In the genomic region with DNA sequence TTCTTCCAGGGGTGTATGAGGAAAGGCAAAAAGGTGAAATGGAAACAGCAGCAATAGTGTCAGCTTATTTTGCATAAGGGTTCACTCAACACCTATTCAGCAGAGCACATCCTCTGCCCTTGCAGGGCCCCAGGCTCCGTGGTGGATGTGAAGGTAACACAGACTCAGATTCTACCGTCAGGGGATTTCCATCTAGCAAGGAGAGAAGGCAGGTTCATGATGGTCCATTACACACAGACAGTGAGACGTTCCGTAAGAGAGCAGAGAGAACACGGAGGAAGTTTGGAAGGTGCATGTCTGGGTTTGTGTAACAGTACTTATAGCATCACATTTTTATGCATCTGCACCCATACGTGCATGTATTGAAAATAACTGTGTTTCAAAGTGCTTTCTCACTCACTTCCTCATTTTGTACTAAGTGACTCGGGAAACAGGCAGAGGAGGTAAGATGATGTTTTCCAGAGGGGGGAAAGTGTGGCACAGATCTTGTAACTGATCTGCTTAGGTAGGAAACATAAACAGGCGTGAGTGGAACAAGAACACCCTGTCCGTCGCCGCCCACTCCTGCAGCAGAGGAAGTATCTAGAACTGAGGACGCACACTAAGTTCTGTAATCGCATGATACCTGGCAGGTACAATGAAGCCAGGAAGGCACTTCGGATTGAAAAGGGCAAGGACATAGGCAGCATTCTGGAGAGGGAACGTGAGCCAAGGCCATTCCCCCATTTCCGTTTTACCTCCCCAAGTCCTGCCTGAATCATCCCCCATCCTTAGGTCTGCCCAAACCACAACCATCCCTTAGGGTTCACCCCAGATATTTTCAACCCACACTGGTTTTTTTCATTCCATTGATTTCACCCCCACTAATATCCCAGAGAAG, we compare ENCODE assay signal across 9 cellular contexts. TPM values are rescaled to one million over a fixed set of nuclear protein-coding genes. Genes with fewer than 3 reads are reported as not detected.
DNase-seq lines count a peak whose midpoint lies in the region; ATAC-seq, FAIRE-seq and TF ChIP-seq lines count a peak whose summit lies in the region.
"Had no signal": no experiment of that assay in that cellular context is flagged by ENCODE, and none has a peak within 500 bp of the region (broad histone marks: within the 10 kb centered on the region; RNA-seq: fewer than 3 reads in every experiment).

No MANE protein-coding gene starts in this region.

- no peak for DNase-seq in GM18507 (ENCODE audit: extremely low spot score, insufficient read length, low read depth)
- DNase-seq in RKO (ENCODE audit: low spot score): peak; percentile 26
- no peak for DNase-seq in fibroblast of villous mesenchyme (ENCODE audit: low read depth)
- DNase-seq in spleen: no peak
- DNase-seq in DMS114 treated with DMSO at 0.1 percent for 48 hours (lab: John Stamatoyannopoulos, UW; ENCODE audit: unreplicated experiment): no peak
- DNase-seq in mucosa of gallbladder (ENCODE audit: low spot score): no peak

- ATAC-seq in HG02852 (IDR thresholded peaks at IDR 0.05; ENCODE audit: unreplicated experiment): peak; percentile 79

- peak overlapping the region; percentile 91 for H2AFZ ChIP-seq in ACC112 (ENCODE audit: low read length, unreplicated experiment)

- H3K36me3 ChIP-seq in ACC112 (ENCODE audit: insufficient read depth, low read length): no peaks in the 10 kb centered on the region
- no peaks in the 10 kb centered on the region for H3K36me3 ChIP-seq in spleen

- intact Hi-C loops in spleen (cut with DNase I; ENCODE audit: low total_unique reads): no loop called here

- peak; percentile 87 for FAIRE-seq in GM18507 (lab: Jason Lieb, UNC)

- H3K4me1 ChIP-seq in ACC112 (ENCODE audit: control insufficient read depth, insufficient read depth, low read length, unreplicated experiment): peaks cover 8% of the 10 kb centered on the region
- H3K4me1 ChIP-seq in spleen: peaks cover 0 to 24% (median 10%) of the 10 kb centered on the region in 6 donors

- no peaks in the 10 kb centered on the region for H3K79me2 ChIP-seq in ACC112 (ENCODE audit: control insufficient read depth, insufficient read depth, low read length, unreplicated experiment)

- H3K9me3 ChIP-seq in spleen: no peaks in the 10 kb centered on the region

- TF ChIP-seq CTCF in fibroblast of villous mesenchyme (IDR thresholded peaks at IDR 0.05; ENCODE audit: insufficient read depth, low read depth, low read length) (no peak), spleen (IDR thresholded peaks at IDR 0.05 in 8 of 11, conservative IDR thresholded peaks at IDR 0.05 in 3 of 11) (no peak)

- 23 to 40% (median 24%) methylated on average over 16 of the region's 16 CpGs for WGBS in spleen, 5 donors

- no peak overlapping the region for H3K27ac ChIP-seq in ACC112 (ENCODE audit: low read depth, low read length)
- peak overlapping the region in 5 of 8 donors; percentile 46 to 84 (median 74) for H3K27ac ChIP-seq in spleen
- H3K27ac ChIP-seq: KMS-11 had no signal

- H3K4me3 ChIP-seq in ACC112 (ENCODE audit: low read depth, low read length) (peak overlapping the region; percentile 88), fibroblast of villous mesenchyme (ENCODE audit: low read depth, low read length) (peak overlapping the region; percentile 76), spleen (peak overlapping the region in 7 of 8 donors; percentile 42 to 73 (median 52))

- H3K27me3 ChIP-seq in ACC112 (ENCODE audit: insufficient read depth, low read length): no peaks in the 10 kb centered on the region
- peaks cover 0 to 52% (median 21%) of the 10 kb centered on the region in 7 donors for H3K27me3 ChIP-seq in spleen (replicated peaks in 1 of 7)

- no peak for TF ChIP-seq POLR2A in spleen (IDR thresholded peaks at IDR 0.05)

RNA-seq across cellular contexts. Expression of gene ENO4, which starts 1.0 kb away (rescaled TPM):
- total RNA-seq in fibroblast of villous mesenchyme: under 0.01 TPM in 1 of 2 replicates, not detected in the other
- not detected for total RNA-seq in spleen
- polyA plus RNA-seq in spleen: under 1 TPM in 2 of 3 donors, not detected in 1; 0.03 to 0.09 TPM
- total RNA-seq in mucosa of gallbladder: 0.20 TPM
